Comparison of ENCODE assay signal across 10 cellular contexts in the genomic region with DNA sequence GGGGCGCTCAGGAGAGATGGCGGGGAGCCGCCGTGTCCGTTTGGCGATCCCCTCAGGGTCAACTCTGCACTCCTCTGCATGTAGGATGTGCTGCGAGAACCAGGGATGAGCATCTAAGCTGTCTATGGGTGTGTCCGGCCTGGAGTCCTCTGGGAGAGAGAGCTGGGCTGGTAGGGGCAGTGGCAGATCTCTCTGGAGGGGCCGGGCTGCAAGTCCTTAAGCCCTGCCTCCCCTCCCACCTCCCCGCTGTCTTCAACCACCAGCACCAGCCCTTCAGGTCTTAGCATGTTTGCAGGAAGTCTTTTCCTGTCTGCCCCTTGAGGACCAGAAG. TPM values are rescaled to one million over a fixed set of nuclear protein-coding genes. Genes with fewer than 3 reads are reported as not detected.
DNase-seq lines count a peak whose midpoint lies in the region; ATAC-seq and TF ChIP-seq lines count a peak whose summit lies in the region.
"Had no signal": no experiment of that assay in that cellular context is flagged by ENCODE, and none has a peak within 500 bp of the region (broad histone marks: within the 10 kb centered on the region; RNA-seq: fewer than 3 reads in every experiment).

No MANE protein-coding gene starts in this region.

- intact Hi-C loops in activated CD4-positive, alpha-beta T cell treated with anti-CD3 and anti-CD28 coated beads for 36 hours (cut with DNase I, micrococcal nuclease): no loop called here
- intact Hi-C loops in upper lobe of right lung (cut with DNase I): no loop called here

- H3K36me3 ChIP-seq in upper lobe of right lung: peaks cover 28% of the 10 kb centered on the region

- H3K27ac ChIP-seq in upper lobe of right lung: no peak overlapping the region

- no peak overlapping the region for H3K27ac Mint-ChIP-seq in activated CD4-positive, alpha-beta T cell treated with anti-CD3 and anti-CD28 coated beads for 36 hours
- H3K27ac Mint-ChIP-seq in activated CD4-positive, alpha-beta T cell treated with anti-CD3 and anti-CD28 coated beads, Interleukin-2, amount 10 ng/mL, durations not matched to agents 7 days and 5 days: no peak overlapping the region
- peak overlapping the region in 1 of 6 donors; percentile 65 for H3K27ac Mint-ChIP-seq in naive B cell

- H3K9me3 Mint-ChIP-seq in activated CD4-positive, alpha-beta T cell treated with anti-CD3 and anti-CD28 coated beads for 36 hours (ENCODE audit: low read depth): no peaks in the 10 kb centered on the region
- H3K9me3 Mint-ChIP-seq in activated CD4-positive, alpha-beta T cell treated with anti-CD3 and anti-CD28 coated beads, Interleukin-2, amount 10 ng/mL, durations not matched to agents 7 days and 5 days: no peaks in the 10 kb centered on the region
- H3K9me3 Mint-ChIP-seq in naive B cell: no peaks in the 10 kb centered on the region

- ATAC-seq in activated CD4-positive, alpha-beta T cell treated with anti-CD3 and anti-CD28 coated beads for 36 hours: no peak
- no peak for ATAC-seq in naive B cell (ENCODE audit: low read depth in 2 of 2)
- ATAC-seq in upper lobe of right lung: no peak

- no peak for TF ChIP-seq CTCF in upper lobe of right lung (IDR thresholded peaks at IDR 0.05)

- POLR2A ChIA-PET in activated CD4-positive, alpha-beta T cell treated with anti-CD3 and anti-CD28 coated beads for 36 hours (lab: Charles Lee): no interaction called here
- POLR2A ChIA-PET in activated CD4-positive, alpha-beta T cell treated with anti-CD3 and anti-CD28 coated beads, Interleukin-2, amount 10 ng/mL, durations not matched to agents 7 days and 5 days (lab: Charles Lee): no interaction called here

- no peaks in the 10 kb centered on the region for H3K4me1 ChIP-seq in upper lobe of right lung

- no peak for DNase-seq in activated CD4-positive, alpha-beta T cell treated with anti-CD3 and anti-CD28 coated beads for 36 hours
- DNase-seq in activated CD4-positive, alpha-beta T cell treated with anti-CD3 and anti-CD28 coated beads, Interleukin-2, amount 10 ng/mL, durations not matched to agents 7 days and 5 days: no peak
- DNase-seq in naive B cell (no peak), upper lobe of right lung (no peak)
- DNase-seq: KBM-7, mesenchymal stem cell, NCI-H146, NCI-H524 treated with DMSO at 0.1 percent for 48 hours had no signal

- no peaks in the 10 kb centered on the region for H3K4me1 Mint-ChIP-seq in activated CD4-positive, alpha-beta T cell treated with anti-CD3 and anti-CD28 coated beads for 36 hours
- H3K4me1 Mint-ChIP-seq in activated CD4-positive, alpha-beta T cell treated with anti-CD3 and anti-CD28 coated beads, Interleukin-2, amount 10 ng/mL, durations not matched to agents 7 days and 5 days: peaks cover 9% of the 10 kb centered on the region
- peaks cover 10 to 23% (median 20%) of the 10 kb centered on the region in 3 donors for H3K4me1 Mint-ChIP-seq in naive B cell

- peaks cover 3% of the 10 kb centered on the region for H3K36me3 Mint-ChIP-seq in activated CD4-positive, alpha-beta T cell treated with anti-CD3 and anti-CD28 coated beads for 36 hours (ENCODE audit: low read depth)
- peaks cover 10% of the 10 kb centered on the region for H3K36me3 Mint-ChIP-seq in activated CD4-positive, alpha-beta T cell treated with anti-CD3 and anti-CD28 coated beads, Interleukin-2, amount 10 ng/mL, durations not matched to agents 7 days and 5 days (ENCODE audit: low read depth)
- H3K36me3 Mint-ChIP-seq in naive B cell: no peaks in the 10 kb centered on the region

- H3K27me3 ChIP-seq in upper lobe of right lung: no peaks in the 10 kb centered on the region

- CTCF ChIA-PET in activated CD4-positive, alpha-beta T cell treated with anti-CD3 and anti-CD28 coated beads for 36 hours (lab: Charles Lee): interaction anchor here (1.2 to 3.3 kb wide), 4 partner anchors 8 to 477 kb away, joined by 4 to 19 read pairs (median 11); a partner anchor contains a TSS
- CTCF ChIA-PET in activated CD4-positive, alpha-beta T cell treated with anti-CD3 and anti-CD28 coated beads, Interleukin-2, amount 10 ng/mL, durations not matched to agents 7 days and 5 days (lab: Charles Lee): interaction anchor here (1.6 to 3.3 kb wide), 6 partner anchors 10 to 145 kb away, joined by 4 to 19 read pairs (median 6); a partner anchor contains a TSS

- no peaks in the 10 kb centered on the region for H3K27me3 Mint-ChIP-seq in activated CD4-positive, alpha-beta T cell treated with anti-CD3 and anti-CD28 coated beads for 36 hours
- H3K27me3 Mint-ChIP-seq in activated CD4-positive, alpha-beta T cell treated with anti-CD3 and anti-CD28 coated beads, Interleukin-2, amount 10 ng/mL, durations not matched to agents 7 days and 5 days: peaks cover 8% of the 10 kb centered on the region
- peaks cover 0 to 14% (median 0%) of the 10 kb centered on the region in 3 donors for H3K27me3 Mint-ChIP-seq in naive B cell

- H3K4me3 Mint-ChIP-seq in activated CD4-positive, alpha-beta T cell treated with anti-CD3 and anti-CD28 coated beads for 36 hours: peak overlapping the region; percentile 18
- no peak overlapping the region for H3K4me3 Mint-ChIP-seq in activated CD4-positive, alpha-beta T cell treated with anti-CD3 and anti-CD28 coated beads, Interleukin-2, amount 10 ng/mL, durations not matched to agents 7 days and 5 days
- peak overlapping the region in 6 of 8 donors; percentile 5 to 69 (median 54) for H3K4me3 Mint-ChIP-seq in naive B cell

- no peak overlapping the region for H3K4me3 ChIP-seq in upper lobe of right lung

- H3K9me3 ChIP-seq in upper lobe of right lung: no peaks in the 10 kb centered on the region

RNA-seq across cellular contexts. Expression of a gene that starts 8.4 kb away (rescaled TPM):
- total RNA-seq in activated CD4-positive, alpha-beta T cell treated with anti-CD3 and anti-CD28 coated beads for 36 hours: under 1 TPM; 0.18 to 0.32 TPM
- under 1 TPM in 1 of 2 experiments, not detected in 1; 0.08 TPM for total RNA-seq in activated CD4-positive, alpha-beta T cell treated with anti-CD3 and anti-CD28 coated beads, Interleukin-2, amount 10 ng/mL, durations not matched to agents 7 days and 5 days
- under 1 TPM in 2 of 6 donors, not detected in 4; 0.21 to 0.29 TPM for polyA plus RNA-seq in naive B cell (ENCODE audit: low read depth in 6 of 6)
- 1.8 TPM for total RNA-seq in upper lobe of right lung

RNA-seq across cellular contexts. Expression of a gene that starts 10.2 kb away (rescaled TPM):
- total RNA-seq in activated CD4-positive, alpha-beta T cell treated with anti-CD3 and anti-CD28 coated beads for 36 hours: 10 to 100 TPM; 35.4 to 68.0 TPM
- 10 to 100 TPM; 61.1 to 70.5 TPM for total RNA-seq in activated CD4-positive, alpha-beta T cell treated with anti-CD3 and anti-CD28 coated beads, Interleukin-2, amount 10 ng/mL, durations not matched to agents 7 days and 5 days
- 100 to 1,000 TPM; 102 to 198 (median 110) TPM for polyA plus RNA-seq in naive B cell (ENCODE audit: low read depth in 6 of 6)
- 722 TPM for total RNA-seq in upper lobe of right lung

RNA-seq across cellular contexts. Expression of a gene that starts 30.7 kb away (rescaled TPM):
- total RNA-seq in activated CD4-positive, alpha-beta T cell treated with anti-CD3 and anti-CD28 coated beads for 36 hours: 100 to 1,000 TPM; 127 to 129 TPM
- 100 to 1,000 TPM; 104 to 107 TPM for total RNA-seq in activated CD4-positive, alpha-beta T cell treated with anti-CD3 and anti-CD28 coated beads, Interleukin-2, amount 10 ng/mL, durations not matched to agents 7 days and 5 days
- 100 to 1,000 TPM in 3 of 6 donors, 10 to 100 TPM in 3; 87.3 to 143 (median 103) TPM for polyA plus RNA-seq in naive B cell (ENCODE audit: low read depth in 6 of 6)
- total RNA-seq in upper lobe of right lung: 76.8 TPM

RNA-seq across cellular contexts. Expression of a gene that starts 34.2 kb away (rescaled TPM):
- 1 to 10 TPM; 1.6 to 1.7 TPM for total RNA-seq in activated CD4-positive, alpha-beta T cell treated with anti-CD3 and anti-CD28 coated beads for 36 hours
- total RNA-seq in activated CD4-positive, alpha-beta T cell treated with anti-CD3 and anti-CD28 coated beads, Interleukin-2, amount 10 ng/mL, durations not matched to agents 7 days and 5 days: under 1 TPM; 0.27 to 0.47 TPM
- polyA plus RNA-seq in naive B cell (ENCODE audit: low read depth in 6 of 6): 1 to 10 TPM in 5 of 6 donors, under 1 TPM in 1; 0.70 to 7.1 (median 5.1) TPM
- 4.6 TPM for total RNA-seq in upper lobe of right lung

RNA-seq across cellular contexts. Expression of a gene that starts 46.9 kb away (rescaled TPM):
- under 1 TPM in 1 of 2 experiments, not detected in 1; 0.11 TPM for total RNA-seq in activated CD4-positive, alpha-beta T cell treated with anti-CD3 and anti-CD28 coated beads for 36 hours
- total RNA-seq in activated CD4-positive, alpha-beta T cell treated with anti-CD3 and anti-CD28 coated beads, Interleukin-2, amount 10 ng/mL, durations not matched to agents 7 days and 5 days: under 1 TPM; 0.10 TPM
- polyA plus RNA-seq in naive B cell (ENCODE audit: low read depth in 6 of 6): under 1 TPM in 2 of 6 donors, not detected in 4; 0.13 to 0.16 TPM
- 0.32 TPM for total RNA-seq in upper lobe of right lung
- total RNA-seq: A172, fibroblast of lung had no signal
- polyA plus RNA-seq: fibroblast of lung had no signal

Comparison
In these comparisons a context has a peak if more than half of its experiments do, and no peak if none do; other contexts are left out.
1. RNA of a gene that starts 10.2 kb away (total RNA-seq): 722 TPM in upper lobe of right lung (single experiment); 61.1 to 70.5 TPM in activated CD4-positive, alpha-beta T cell treated with anti-CD3 and anti-CD28 coated beads, Interleukin-2, amount 10 ng/mL, durations not matched to agents 7 days and 5 days and 35.4 to 68.0 TPM in activated CD4-positive, alpha-beta T cell treated with anti-CD3 and anti-CD28 coated beads for 36 hours; every median in the first group is over 10 times any median in the second.